Comparison of ENCODE assay signal across 8 cellular contexts in the genomic region with DNA sequence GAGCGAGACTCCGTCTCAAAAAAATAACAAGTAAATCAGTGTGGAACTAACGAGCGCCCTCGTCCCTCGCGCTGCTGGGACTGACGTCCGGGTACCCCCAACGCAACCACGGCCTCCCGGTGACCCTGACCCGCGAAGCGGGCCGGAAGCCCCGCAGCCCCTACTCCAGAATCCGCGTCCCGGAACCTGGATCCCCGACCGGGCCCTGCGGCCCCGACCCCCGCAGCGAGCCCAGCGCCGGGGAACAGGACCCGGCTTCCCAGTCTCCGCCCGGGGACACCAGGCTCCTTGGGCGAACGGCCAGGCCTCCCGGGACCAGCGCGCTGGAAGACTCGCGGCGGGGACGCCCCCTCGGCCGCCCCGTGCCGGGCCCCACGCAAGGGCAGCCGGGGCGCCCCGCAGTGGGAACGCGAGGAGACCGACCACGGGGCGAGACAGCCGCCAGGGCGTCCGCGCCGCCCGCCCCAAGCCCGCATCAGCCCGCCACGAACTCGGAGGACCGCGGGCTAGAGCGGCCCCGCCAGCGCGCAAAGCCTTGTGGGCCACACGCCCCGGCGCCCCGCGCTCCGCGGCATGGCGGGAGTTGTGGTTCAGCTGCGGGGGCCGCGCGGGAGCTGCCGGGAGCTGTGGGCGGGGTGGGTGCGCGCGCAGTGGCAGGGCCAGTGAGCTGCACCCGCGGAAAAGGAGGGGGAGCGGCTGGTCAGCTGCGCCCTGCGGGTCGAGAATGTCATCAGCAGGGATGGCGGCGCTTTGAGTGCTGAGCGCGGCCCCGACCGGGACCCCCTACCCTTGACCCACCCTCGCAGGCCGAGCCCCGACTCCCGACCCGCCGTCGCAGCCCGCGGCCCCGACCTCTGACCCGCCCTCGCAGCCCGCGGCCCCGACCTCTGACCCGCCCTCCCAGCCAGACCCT. TPM values are rescaled to one million over a fixed set of nuclear protein-coding genes. Genes with fewer than 3 reads are reported as not detected.
DNase-seq lines count a peak whose midpoint lies in the region; ATAC-seq and TF ChIP-seq lines count a peak whose summit lies in the region.

No MANE protein-coding gene starts in this region.

- H3K36me3 ChIP-seq in ACC112 (ENCODE audit: insufficient read depth, low read length) (no peaks in the 10 kb centered on the region), kidney epithelial cell (ENCODE audit: control insufficient read depth, insufficient read depth, low read length) (no peaks in the 10 kb centered on the region)

- peaks cover 11% of the 10 kb centered on the region for H3K4me1 ChIP-seq in ACC112 (ENCODE audit: control insufficient read depth, insufficient read depth, low read length, unreplicated experiment)

- H3K27me3 ChIP-seq in ACC112 (ENCODE audit: insufficient read depth, low read length) (no peaks in the 10 kb centered on the region), kidney epithelial cell (ENCODE audit: control insufficient read depth, insufficient read depth, low read length) (peaks cover 9% of the 10 kb centered on the region)

- no peak for TF ChIP-seq CTCF in kidney epithelial cell (IDR thresholded peaks at IDR 0.05; ENCODE audit: insufficient read depth, low read length, poor library complexity, severe bottlenecking)

- ATAC-seq in GM18907 (IDR thresholded peaks at IDR 0.05; ENCODE audit: unreplicated experiment) (peak; percentile 80), HG03159 (IDR thresholded peaks at IDR 0.05; ENCODE audit: unreplicated experiment) (peak; percentile 84)

- H3K79me2 ChIP-seq in ACC112 (ENCODE audit: control insufficient read depth, insufficient read depth, low read length, unreplicated experiment) = no peaks in the 10 kb centered on the region

- H3K27ac ChIP-seq in ACC112 (ENCODE audit: low read depth, low read length) = peak overlapping the region; percentile 79

- DNase-seq in NCI-H345 (lab: John Stamatoyannopoulos, UW) (peak; percentile 96), kidney epithelial cell (ENCODE audit: low read depth) (peak; percentile 67)
- DNase-seq in activated CD4-positive, CD25-positive, alpha-beta regulatory T cell treated with anti-CD3 and anti-CD28 coated beads, Interleukin-2, amount 50 U/mL, for 16 hours (ENCODE audit: low read depth, low spot score) = peak; percentile 84
- peak; percentile 90 for DNase-seq in central memory CD4-positive, alpha-beta T cell
- DNase-seq in stimulated activated CD4-positive, alpha-beta T cell treated with anti-CD3 and anti-CD28 coated beads, Interleukin-15, amount 100 ng/mL, for 1 hour (ENCODE audit: low read depth in 1 of 2, low spot score in 1 of 2) = peak; percentile 92 to 94

- H3K4me3 ChIP-seq in ACC112 (ENCODE audit: low read depth, low read length) = peak overlapping the region; percentile 83
- H3K4me3 ChIP-seq in kidney epithelial cell (ENCODE audit: low read depth, low read length) = peak overlapping the region; percentile 88

- peak overlapping the region; percentile 70 for H2AFZ ChIP-seq in ACC112 (ENCODE audit: low read length, unreplicated experiment)

RNA-seq across cellular contexts. Expression of a gene that starts 7.5 kb away (rescaled TPM):
- total RNA-seq in kidney epithelial cell = 0.14 and 0.46 TPM in 2 replicates

RNA-seq across cellular contexts. Expression of a gene that starts 18.5 kb away (rescaled TPM):
- total RNA-seq in kidney epithelial cell = 52.7 and 68.8 TPM in 2 replicates

RNA-seq across cellular contexts. Expression of a gene that starts 27.9 kb away (rescaled TPM):
- total RNA-seq in kidney epithelial cell = 15.2 and 19.5 TPM in 2 replicates

RNA-seq across cellular contexts. Expression of a gene that starts 42.8 kb away (rescaled TPM):
- total RNA-seq in kidney epithelial cell = 168 and 194 TPM in 2 replicates

RNA-seq across cellular contexts. Expression of a gene that starts 55.1 kb away (rescaled TPM):
- not detected in 2 replicates for total RNA-seq in kidney epithelial cell

Comparison
In these comparisons a context has a peak if more than half of its experiments do, and no peak if none do; other contexts are left out.
1. Peak in every context shown above with its lines: DNase-seq, ATAC-seq, H3K4me3 ChIP-seq and H3K27ac ChIP-seq.